18 cellular contexts compared by ENCODE assay signal in the genomic region with DNA sequence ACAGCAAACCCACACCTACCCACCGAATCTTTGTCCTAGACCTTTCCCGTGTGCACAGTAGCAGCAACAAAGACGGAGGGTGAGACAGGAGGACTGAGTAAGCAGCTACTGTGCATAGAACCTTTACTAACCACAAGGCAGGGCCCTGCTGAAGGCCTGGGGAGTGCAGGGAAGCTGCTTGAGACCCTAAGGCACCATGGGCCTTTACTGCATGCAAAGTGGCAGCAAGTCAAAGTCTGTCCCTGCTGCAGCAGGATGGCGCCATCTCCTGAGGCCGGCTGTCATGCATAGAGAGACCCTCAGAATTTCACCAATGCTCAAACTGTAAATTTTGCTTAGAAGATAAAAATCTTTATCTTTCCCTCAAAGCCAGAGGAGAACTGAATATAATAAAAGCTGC.
"Had no signal": no experiment of that assay in that cellular context is flagged by ENCODE, and none has a peak within 500 bp of the region (broad histone marks: within the 10 kb centered on the region; RNA-seq: fewer than 3 reads in every experiment).

No MANE protein-coding gene starts in this region.

- H3K27me3 ChIP-seq: breast epithelium, left lung, sigmoid colon, tibial nerve had no signal

- DNase-seq: activated B cell treated with CpG ODN at 0.5 μM for 24 hours; activated CD4-positive, alpha-beta T cell treated with anti-CD3 and anti-CD28 coated beads, Interleukin-2, amount 50 U/mL, for 1 hour; activated CD8-positive, alpha-beta T cell treated with anti-CD3 and anti-CD28 coated beads for 36 hours; activated naive CD8-positive, alpha-beta T cell treated with anti-CD3 and anti-CD28 coated beads, Interleukin-2, amount 50 U/mL, for 24 hours; activated T-cell treated with anti-CD3 and anti-CD28 coated beads, Interleukin-2, amount 50 U/mL, for 4 hours; dermis blood vessel endothelial cell; effector CD8-positive, alpha-beta T cell; left lung; lower lobe of right lung; mesenchymal stem cell; natural killer cell; sigmoid colon; small intestine; stimulated activated naive B cell treated with anti-CD40 and anti-IgM and Interleukin-4, amounts not matched to agents 10 μg/mL and 1 μg/mL and 100 μg/mL, for 72 hours; T-helper 2 cell had no signal

- H3K36me3 ChIP-seq: breast epithelium, left lung, lower lobe of right lung, sigmoid colon, tibial nerve had no signal

- FAIRE-seq: frontal cortex had no signal

- H3K4me3 ChIP-seq: breast epithelium, left lung, lower lobe of right lung, sigmoid colon, tibial nerve had no signal

- H3K27ac ChIP-seq: breast epithelium, left lung, lower lobe of right lung, sigmoid colon, tibial nerve had no signal

- H3K4me1 ChIP-seq: breast epithelium, left lung, lower lobe of right lung, sigmoid colon, tibial nerve had no signal
